Comparison of ENCODE assay signal across 12 cellular contexts in the genomic region with DNA sequence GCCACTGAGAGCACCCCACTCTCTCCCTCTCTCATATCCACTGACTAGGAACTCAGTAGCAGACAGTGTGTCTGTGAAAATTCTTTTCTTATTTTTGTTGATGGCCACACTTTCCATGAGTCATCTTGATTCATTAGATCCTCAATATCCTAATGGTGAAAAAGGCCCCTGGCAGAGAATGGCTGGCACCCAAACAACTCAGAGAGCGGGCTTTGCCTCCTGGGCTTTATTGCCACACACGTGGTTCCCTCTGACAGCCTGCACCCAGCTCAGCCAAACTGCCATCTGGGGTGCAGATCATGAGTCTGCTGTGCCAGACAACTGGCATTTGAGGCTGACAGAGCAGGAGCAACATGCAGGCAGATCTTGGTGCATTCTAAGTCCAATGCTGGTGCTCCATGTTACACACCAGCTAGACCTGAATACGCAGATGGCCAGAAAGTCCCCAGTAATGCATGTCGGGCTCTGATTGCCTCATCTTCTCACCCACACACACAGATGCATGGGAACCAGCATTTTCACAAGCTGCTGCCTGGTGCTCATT.
DNase-seq lines count a peak whose midpoint lies in the region; ATAC-seq, FAIRE-seq and TF ChIP-seq lines count a peak whose summit lies in the region.
"Had no signal": no experiment of that assay in that cellular context is flagged by ENCODE, and none has a peak within 500 bp of the region (broad histone marks: within the 10 kb centered on the region; RNA-seq: fewer than 3 reads in every experiment).

No MANE protein-coding gene starts in this region.

- no peak overlapping the region for H2AFZ ChIP-seq in ACC112 (ENCODE audit: low read length, unreplicated experiment)
- H2AFZ ChIP-seq in H1 (ENCODE audit: low read length), result no peak overlapping the region

- TF ChIP-seq POLR2A in H1 (IDR thresholded peaks at IDR 0.05; ENCODE audit: control extremely low read depth in 1 of 2, low read depth in 2 of 2, low read length in 2 of 2), result no peak

- peak; percentile 86 for DNase-seq in LHCN-M2 (ENCODE audit: low read depth)
- DNase-seq in H1 (ENCODE audit: low read depth in 1 of 2, low spot score in 2 of 2), result no peak
- DNase-seq in RPMI8226, result no peak
- DNase-seq in effector CD8-positive, alpha-beta T cell (lab: John Stamatoyannopoulos, UW), result no peak
- DNase-seq in CD8-positive, alpha-beta T cell, result no peak
- no peak for DNase-seq in hippocampal formation (lab: John Stamatoyannopoulos, UW)
- DNase-seq: activated effector memory CD4-positive, alpha-beta T cell treated with anti-CD3 and anti-CD28 coated beads, Interleukin-2, amount 50 U/mL, for 16 hours; GF-D8; midbrain; right lobe of liver had no signal

- no peaks in the 10 kb centered on the region for H3K9me3 ChIP-seq in H1 (ENCODE audit: insufficient read depth in 2 of 2, low read depth in 1 of 2, low read length in 1 of 2)
- H3K9me3 ChIP-seq in CD8-positive, alpha-beta T cell (ENCODE audit: low read length), result no peaks in the 10 kb centered on the region
- H3K9me3 ChIP-seq: right lobe of liver had no signal

- no peak overlapping the region for H4K5ac ChIP-seq in H1 (ENCODE audit: insufficient read length, low read depth, low read length)

- H3K23ac ChIP-seq in H1 (ENCODE audit: insufficient read length), result no peak overlapping the region

- H2BK15ac ChIP-seq in H1 (ENCODE audit: low read length), result no peak overlapping the region

- no peaks in the 10 kb centered on the region for H3K79me1 ChIP-seq in H1 (ENCODE audit: low read depth, low read length)

- H3K23me2 ChIP-seq in H1 (ENCODE audit: low read depth, low read length), result no peaks in the 10 kb centered on the region; the same call in 1 of the 2 replicates

- H2AK5ac ChIP-seq in H1 (ENCODE audit: low read depth, low read length), result no peak overlapping the region

- H2BK120ac ChIP-seq in H1 (replicated peaks; ENCODE audit: low read depth, low read length), result no peak overlapping the region

- no peak overlapping the region for H3K4me3 Mint-ChIP-seq in CD8-positive, alpha-beta T cell

- peaks cover 55% of the 10 kb centered on the region for H3K4me1 ChIP-seq in ACC112 (ENCODE audit: control insufficient read depth, insufficient read depth, low read length, unreplicated experiment)
- H3K4me1 ChIP-seq in H1 (replicated peaks in 1 of 4; ENCODE audit: control insufficient read depth in 3 of 4, insufficient read depth in 4 of 4, low read length in 3 of 4), result peaks cover 0 to 15% (median 9%) of the 10 kb centered on the region in 4 experiments; a peak in 5 of 7 replicates
- no peaks in the 10 kb centered on the region for H3K4me1 ChIP-seq in CD8-positive, alpha-beta T cell (ENCODE audit: insufficient read depth, low read length)
- H3K4me1 ChIP-seq: right lobe of liver had no signal

- no peak for TF ChIP-seq RAD21 in H1 (IDR thresholded peaks at IDR 0.05 in 1 of 2, conservative IDR thresholded peaks at IDR 0.05 in 1 of 2; ENCODE audit: low read depth in 2 of 2, low read length in 2 of 2)

- no peak overlapping the region for H3K56ac ChIP-seq in H1 (replicated peaks; ENCODE audit: insufficient read length, low read depth, low read length)

- no peak overlapping the region for H3K9ac ChIP-seq in H1 (replicated peaks in 1 of 4; ENCODE audit: extremely low read depth in 1 of 4, low read depth in 3 of 4, low read length in 3 of 4)

- H4K8ac ChIP-seq in H1 (ENCODE audit: extremely low read depth, insufficient read depth, low read length), result no peak overlapping the region

- H2BK5ac ChIP-seq in H1 (ENCODE audit: low read depth, low read length), result no peak overlapping the region

- no peak overlapping the region for H3K4ac ChIP-seq in H1 (replicated peaks; ENCODE audit: insufficient read length, low read depth, low read length)

- no peak overlapping the region for H3K27ac Mint-ChIP-seq in CD8-positive, alpha-beta T cell

- no peak for TF ChIP-seq EP300 in H1 (IDR thresholded peaks at IDR 0.05; ENCODE audit: borderline replicate concordance in 1 of 2, low read depth in 2 of 2, low read length in 2 of 2)

- H3K36me3 Mint-ChIP-seq in CD8-positive, alpha-beta T cell, result no peaks in the 10 kb centered on the region

- H3K14ac ChIP-seq in H1 (ENCODE audit: insufficient read length), result no peak overlapping the region

- no peak for TF ChIP-seq CTCF in H1 (IDR thresholded peaks at IDR 0.05; ENCODE audit: control extremely low read depth in 1 of 3, insufficient read depth in 1 of 3, low read depth in 1 of 3, low read length in 3 of 3)
- no peak for TF ChIP-seq CTCF in CD8-positive, alpha-beta T cell (IDR thresholded peaks at IDR 0.05)

- intact Hi-C loops in CD8-positive, alpha-beta T cell (cut with DNase I, micrococcal nuclease), result no loop called here

- H3K27me3 ChIP-seq in ACC112 (ENCODE audit: insufficient read depth, low read length) (no peaks in the 10 kb centered on the region), H1 (replicated peaks in 1 of 4; ENCODE audit: control insufficient read depth in 3 of 4, extremely low read depth in 1 of 4, insufficient read depth in 3 of 4, low read length in 3 of 4) (no peaks in the 10 kb centered on the region)
- H3K27me3 ChIP-seq in CD8-positive, alpha-beta T cell (ENCODE audit: insufficient read depth, low read length), result no peaks in the 10 kb centered on the region
- H3K27me3 ChIP-seq: right lobe of liver had no signal

- peaks cover 5% of the 10 kb centered on the region for H3K27me3 Mint-ChIP-seq in CD8-positive, alpha-beta T cell (ENCODE audit: low read depth)

- WGBS in H1 (ENCODE audit: extremely low coverage in 1 of 2, insufficient coverage in 1 of 2, insufficient read length in 1 of 2, insufficient replicate concordance in 2 of 2, low coverage in 1 of 2, low lambda C conversion rate in 2 of 2, missing lambda C conversion rate in 1 of 2), 2 experiments, result 91% methylated on average over 4 of the region's 4 CpGs; no CpG with 5 or more reads in 1 of the 2 experiments

- H2BK12ac ChIP-seq in H1 (ENCODE audit: low read depth, low read length), result peak overlapping the region; percentile 53; the same call in 1 of the 2 replicates

- no peaks in the 10 kb centered on the region for H3K4me1 Mint-ChIP-seq in CD8-positive, alpha-beta T cell (ENCODE audit: low read depth)

- CTCF ChIA-PET in H1 (lab: Charles Lee; ENCODE audit: partially characterized antibody), result interaction anchor here (0.9 to 3.3 kb wide), 6 partner anchors 10 to 134 kb away, joined by 3 to 29 read pairs (median 6); no protein-coding TSS in a partner anchor
- CTCF ChIA-PET in CD8-positive, alpha-beta T cell (lab: Charles Lee), result interaction anchor here (3.4 kb wide), 1 partner anchor 14 kb away, joined by 8 read pairs; no protein-coding TSS in a partner anchor

- no peak overlapping the region for H2BK20ac ChIP-seq in H1 (ENCODE audit: low read length)

- H3K4me3 ChIP-seq in ACC112 (ENCODE audit: low read depth, low read length) (no peak overlapping the region; the same call in 1 of the 2 replicates), H1 (ENCODE audit: extremely low read depth in 1 of 4, insufficient read depth in 2 of 4, low read depth in 3 of 4, low read length in 4 of 4) (no peak overlapping the region)
- no peak overlapping the region for H3K4me3 ChIP-seq in CD8-positive, alpha-beta T cell (ENCODE audit: low read depth, low read length)
- H3K4me3 ChIP-seq: right lobe of liver had no signal

- H3K36me3 ChIP-seq in ACC112 (ENCODE audit: insufficient read depth, low read length) (no peaks in the 10 kb centered on the region), H1 (ENCODE audit: control insufficient read depth in 2 of 4, insufficient read depth in 4 of 4, low read length in 3 of 4) (no peaks in the 10 kb centered on the region)
- no peaks in the 10 kb centered on the region for H3K36me3 ChIP-seq in CD8-positive, alpha-beta T cell (ENCODE audit: insufficient read depth, low read length)
- H3K36me3 ChIP-seq: right lobe of liver had no signal

- H3K4me2 ChIP-seq in H1 (ENCODE audit: insufficient read depth in 1 of 2, low read depth in 2 of 2, low read length in 2 of 2), result no peak overlapping the region

- no peak overlapping the region for H4K91ac ChIP-seq in H1 (replicated peaks; ENCODE audit: insufficient read length, low read length)

- no peak for FAIRE-seq in H1 (lab: Jason Lieb, UNC)

- ATAC-seq in GM18870 (IDR thresholded peaks at IDR 0.05; ENCODE audit: unreplicated experiment), result peak; percentile 38
- no peak for ATAC-seq in CD8-positive, alpha-beta T cell
- ATAC-seq: right lobe of liver had no signal

- POLR2A ChIA-PET in H1 (lab: Charles Lee; ENCODE audit: partially characterized antibody), result no interaction called here
- POLR2A ChIA-PET in CD8-positive, alpha-beta T cell (lab: Charles Lee), result no interaction called here

- H3K79me2 ChIP-seq in ACC112 (ENCODE audit: control insufficient read depth, insufficient read depth, low read length, unreplicated experiment) (peaks cover 8% of the 10 kb centered on the region), H1 (ENCODE audit: control insufficient read depth in 1 of 2, insufficient read depth in 2 of 2, low read length in 2 of 2) (no peaks in the 10 kb centered on the region)

- H3K18ac ChIP-seq in H1 (ENCODE audit: extremely low read depth, low read length), result no peak overlapping the region

- H4K20me1 ChIP-seq in H1 (replicated peaks in 1 of 2; ENCODE audit: control insufficient read depth in 1 of 2, insufficient read depth in 2 of 2, low read length in 2 of 2), result no peaks in the 10 kb centered on the region

- H3K27ac ChIP-seq in ACC112 (ENCODE audit: low read depth, low read length) (peak overlapping the region; percentile 99), H1 (ENCODE audit: low read depth, low read length) (no peak overlapping the region)
- no peak overlapping the region for H3K27ac ChIP-seq in CD8-positive, alpha-beta T cell (ENCODE audit: low read depth, low read length)
- H3K27ac ChIP-seq: right lobe of liver had no signal

- H3K9me3 Mint-ChIP-seq in CD8-positive, alpha-beta T cell, result no peaks in the 10 kb centered on the region

TF ChIP-seq in H1, 55 proteins besides CTCF, POLR2A, EP300 and RAD21 (continues in another document):
- TF ChIP-seq JUND (IDR thresholded peaks at IDR 0.05; ENCODE audit: low read length) (no peak), GABPA (IDR thresholded peaks at IDR 0.05; ENCODE audit: borderline replicate concordance, insufficient read depth, low read length) (no peak), JUN (IDR thresholded peaks at IDR 0.05; ENCODE audit: low read depth, low read length) (no peak), EGR1 (IDR thresholded peaks at IDR 0.05; ENCODE audit: borderline replicate concordance, low read depth, low read length) (no peak), BACH1 (IDR thresholded peaks at IDR 0.05; ENCODE audit: low read length) (no peak), RNF2 (IDR thresholded peaks at IDR 0.05; ENCODE audit: borderline replicate concordance, low read depth, low read length, missing control alignments, poor library complexity, severe bottlenecking) (no peak), CHD2 (IDR thresholded peaks at IDR 0.05; ENCODE audit: low read length) (no peak), ASH2L (IDR thresholded peaks at IDR 0.05; ENCODE audit: low read length) (no peak), SUZ12 (IDR thresholded peaks at IDR 0.05; ENCODE audit: low read length) (no peak), SIX5 (IDR thresholded peaks at IDR 0.05; ENCODE audit: low read depth, low read length) (no peak), CEBPB (IDR thresholded peaks at IDR 0.05; ENCODE audit: low read depth, low read length) (no peak), TAF1 (IDR thresholded peaks at IDR 0.05; ENCODE audit: low read depth, low read length) (no peak)
